ENCODE assay signal across 6 cellular contexts in the genomic region with DNA sequence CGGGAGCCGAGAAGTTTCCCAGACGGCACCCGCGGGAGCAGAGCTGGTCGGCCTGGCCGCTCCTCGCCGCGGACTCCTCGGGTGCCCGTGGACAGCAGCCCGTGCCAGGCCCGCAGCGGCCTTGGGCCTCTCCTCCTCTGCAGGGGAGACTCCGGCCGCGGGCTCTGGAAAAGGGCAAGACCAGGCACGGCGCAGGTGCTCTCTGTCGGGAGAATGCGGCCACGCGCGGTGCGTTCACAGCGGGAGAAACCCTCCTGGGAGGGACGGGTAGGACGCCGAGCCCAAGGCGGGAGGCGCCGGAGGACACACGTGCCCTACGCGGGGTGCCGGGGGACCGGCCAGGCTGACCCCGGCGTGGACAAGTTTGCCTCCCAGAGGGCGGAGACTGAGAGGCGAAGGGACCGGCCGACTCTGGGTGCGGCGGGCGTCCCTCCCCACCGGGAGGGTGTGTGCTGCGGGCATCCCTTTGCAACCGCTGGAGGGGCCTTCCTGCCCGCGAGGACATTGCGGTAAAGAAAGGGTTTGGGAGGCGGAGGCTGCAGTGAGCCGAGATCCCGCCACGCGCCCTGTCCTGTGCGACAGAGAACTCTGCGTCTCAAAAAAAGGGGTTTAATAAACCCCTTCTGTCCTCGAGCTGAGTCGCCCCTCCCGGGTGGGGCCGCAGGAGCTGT. TPM values are rescaled to one million over a fixed set of nuclear protein-coding genes. Genes with fewer than 3 reads are reported as not detected.
A peak's percentile ranks its signal among the peaks of the same experiment; 100 is the strongest.
DNase-seq lines count a peak whose midpoint lies in the region; ATAC-seq and TF ChIP-seq lines count a peak whose summit lies in the region.

No MANE protein-coding gene starts in this region.

- peak; percentile 3 for TF ChIP-seq POLR2A in GM19193 (IDR thresholded peaks at IDR 0.05; ENCODE audit: extremely low read depth, insufficient read depth, insufficient read length)

- peak overlapping the region; percentile 32 for H2BK15ac ChIP-seq in neuronal stem cell (ENCODE audit: low read length)

- WGBS in neuronal stem cell (ENCODE audit: extremely low coverage in 2 of 2, insufficient read length in 2 of 2, insufficient replicate concordance in 1 of 2), 2 donors, result no CpG with 5 or more reads among the region's 64 CpGs

- no peak overlapping the region for H3K9ac ChIP-seq in neuronal stem cell (ENCODE audit: low read depth, low read length, poor library complexity)

- peak overlapping the region; percentile 99 for H2AK5ac ChIP-seq in neuronal stem cell (ENCODE audit: low read depth, low read length)

- peak overlapping the region; percentile 71 for H3K14ac ChIP-seq in neuronal stem cell (ENCODE audit: low read length)

- H3K27ac Mint-ChIP-seq in central memory CD8-positive, alpha-beta T cell (ENCODE audit: low read depth), result peak overlapping the region; percentile 98

- H3K27ac ChIP-seq in neuronal stem cell (replicated peaks; ENCODE audit: low read length), result no peak overlapping the region

- peaks cover 35 to 44% of the 10 kb centered on the region in 2 donors for H3K4me1 ChIP-seq in neuronal stem cell (ENCODE audit: control insufficient read depth in 2 of 2, insufficient read depth in 1 of 2, low read depth in 1 of 2, low read length in 2 of 2)

- peak overlapping the region; percentile 33 for H3K4me2 ChIP-seq in neuronal stem cell (ENCODE audit: insufficient read depth, low read length, poor library complexity, severe bottlenecking)

- no peak overlapping the region for H2BK120ac ChIP-seq in neuronal stem cell (ENCODE audit: low read depth, low read length)

- H3K27me3 ChIP-seq in neuronal stem cell (ENCODE audit: control insufficient read depth in 3 of 3, insufficient read depth in 3 of 3, low read depth in 1 of 3, low read length in 3 of 3), result peaks cover 0 to 24% (median 0%) of the 10 kb centered on the region in 3 experiments

- peak overlapping the region; percentile 89 for H3K4ac ChIP-seq in neuronal stem cell (ENCODE audit: low read length)

- no peak for DNase-seq in central memory CD8-positive, alpha-beta T cell (ENCODE audit: low spot score in 2 of 2)
- no peak for DNase-seq in neuronal stem cell (ENCODE audit: low spot score)
- no peak for DNase-seq in T1000 (lab: John Stamatoyannopoulos, UW)
- no peak for DNase-seq in putamen (ENCODE audit: low spot score)

- peak overlapping the region; percentile 89 for H3K4me3 Mint-ChIP-seq in central memory CD8-positive, alpha-beta T cell

- peaks cover 62% of the 10 kb centered on the region for H3K4me1 Mint-ChIP-seq in central memory CD8-positive, alpha-beta T cell

- H4K91ac ChIP-seq in neuronal stem cell (ENCODE audit: low read depth, low read length, poor library complexity), result no peak overlapping the region

- no peaks in the 10 kb centered on the region for H3K9me3 Mint-ChIP-seq in central memory CD8-positive, alpha-beta T cell

- no peaks in the 10 kb centered on the region for H3K9me3 ChIP-seq in neuronal stem cell (replicated peaks in 1 of 2; ENCODE audit: control insufficient read depth in 2 of 2, insufficient read depth in 1 of 2, low read depth in 1 of 2, low read length in 2 of 2)

- H3K36me3 ChIP-seq in neuronal stem cell (replicated peaks in 1 of 2; ENCODE audit: control insufficient read depth in 2 of 2, insufficient read depth in 2 of 2, low read length in 2 of 2), result peaks cover 0 to 32% of the 10 kb centered on the region in 2 donors

- no peak overlapping the region for H2AFZ ChIP-seq in neuronal stem cell (ENCODE audit: low read length)

- no peaks in the 10 kb centered on the region for H3K27me3 Mint-ChIP-seq in central memory CD8-positive, alpha-beta T cell

- H3K36me3 Mint-ChIP-seq in central memory CD8-positive, alpha-beta T cell (ENCODE audit: insufficient read depth), result peaks cover 48% of the 10 kb centered on the region

- H3K18ac ChIP-seq in neuronal stem cell (ENCODE audit: low read length), result peak overlapping the region; percentile 95

- peak overlapping the region; percentile 84 for H2BK12ac ChIP-seq in neuronal stem cell (ENCODE audit: low read length)

- no peak for ATAC-seq in central memory CD8-positive, alpha-beta T cell (replicated peaks; ENCODE audit: extremely low read depth, poor library complexity, severe bottlenecking)
- no peak for ATAC-seq in HG03439 (IDR thresholded peaks at IDR 0.05; ENCODE audit: unreplicated experiment)

- H3K23ac ChIP-seq in neuronal stem cell (ENCODE audit: low read depth, low read length, poor library complexity), result peak overlapping the region; percentile 97

- H3K79me1 ChIP-seq in neuronal stem cell (ENCODE audit: low read depth, low read length), result peaks cover 2% of the 10 kb centered on the region

- H2BK5ac ChIP-seq in neuronal stem cell (ENCODE audit: low read length), result peak overlapping the region; percentile 62

- H3K4me3 ChIP-seq in neuronal stem cell (ENCODE audit: low read length in 2 of 2), result peak overlapping the region; percentile 52 to 76

- no peak overlapping the region for H4K8ac ChIP-seq in neuronal stem cell (ENCODE audit: low read depth, low read length)

RNA-seq across cellular contexts. Expression of a gene that starts 2.3 kb away (rescaled TPM):
- polyA plus RNA-seq in neuronal stem cell (2013, experiment 1 of 2), result 171 TPM
- polyA plus RNA-seq in neuronal stem cell (2013, experiment 2 of 2), result 162 TPM

RNA-seq across cellular contexts. Expression of a gene that starts 4.5 kb away (rescaled TPM):
- 629 TPM for polyA plus RNA-seq in neuronal stem cell (2013, experiment 1 of 2)
- 604 TPM for polyA plus RNA-seq in neuronal stem cell (2013, experiment 2 of 2)

RNA-seq across cellular contexts. Expression of a gene that starts 8.6 kb away (rescaled TPM):
- polyA plus RNA-seq in neuronal stem cell (2013, experiment 1 of 2), result 660 TPM
- 657 TPM for polyA plus RNA-seq in neuronal stem cell (2013, experiment 2 of 2)

RNA-seq across cellular contexts. Expression of a gene that starts 16.8 kb away (rescaled TPM):
- not detected for polyA plus RNA-seq in neuronal stem cell (2013, experiment 1 of 2)
- 0.06 TPM for polyA plus RNA-seq in neuronal stem cell (2013, experiment 2 of 2)

RNA-seq across cellular contexts. Expression of a gene that starts 27.2 kb away (rescaled TPM):
- 50.4 TPM for polyA plus RNA-seq in neuronal stem cell (2013, experiment 1 of 2)
- 48.9 TPM for polyA plus RNA-seq in neuronal stem cell (2013, experiment 2 of 2)
